ENCODE assay signal across 9 cellular contexts in the genomic region with DNA sequence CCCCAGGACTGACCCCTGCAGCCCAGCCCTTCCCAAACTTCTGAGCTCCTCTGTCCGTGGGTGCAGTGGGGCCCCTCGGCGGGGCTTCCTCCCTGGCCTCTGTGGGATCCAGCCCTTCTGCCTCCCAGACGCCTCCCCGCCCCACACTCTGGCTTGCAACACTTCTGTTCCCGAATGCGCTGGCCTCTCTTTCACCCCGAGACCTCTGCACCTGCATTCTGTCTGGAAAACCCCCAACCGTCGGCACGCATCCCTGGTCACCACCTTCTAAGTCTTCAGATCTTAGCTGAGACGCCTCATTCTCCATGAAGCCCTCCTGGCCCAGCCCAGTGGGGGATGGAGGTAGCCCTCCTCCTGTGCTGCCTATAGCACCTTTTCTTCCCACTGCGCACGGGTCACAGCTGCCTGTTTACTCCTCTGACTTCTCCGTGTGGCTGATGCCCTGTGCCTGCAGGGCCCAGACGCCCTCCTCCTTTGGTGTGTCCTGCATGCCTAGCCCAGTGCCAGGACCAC. TPM values are rescaled to one million over a fixed set of nuclear protein-coding genes. Genes with fewer than 3 reads are reported as not detected.
A peak's percentile ranks its signal among the peaks of the same experiment; 100 is the strongest.
DNase-seq lines count a peak whose midpoint lies in the region; ATAC-seq and TF ChIP-seq lines count a peak whose summit lies in the region.
"Had no signal": no experiment of that assay in that cellular context is flagged by ENCODE, and none has a peak within 500 bp of the region (broad histone marks: within the 10 kb centered on the region; RNA-seq: fewer than 3 reads in every experiment).

No MANE protein-coding gene starts in this region.

- no peaks in the 10 kb centered on the region for H3K36me3 Mint-ChIP-seq in activated CD4-positive, alpha-beta memory T cell treated with anti-CD3 and anti-CD28 coated beads for 36 hours

- H3K4me3 ChIP-seq in HEK293 (ENCODE audit: low read depth, low read length), result no peak overlapping the region

- H3K9me3 ChIP-seq in HEK293 (ENCODE audit: control insufficient read depth, insufficient read depth, low read depth, low read length), result no peaks in the 10 kb centered on the region

- H3K36me3 ChIP-seq in HEK293 (ENCODE audit: control insufficient read depth in 2 of 2, insufficient read depth in 1 of 2, low read length in 2 of 2), result no peaks in the 10 kb centered on the region

- POLR2A ChIA-PET in HEK293 (lab: Yijun Ruan, JAX), result no interaction called here
- POLR2A ChIA-PET in activated CD4-positive, alpha-beta memory T cell treated with anti-CD3 and anti-CD28 coated beads for 36 hours (lab: Charles Lee), result interaction anchor here (0.9 kb wide), 1 partner anchor 15 kb away, joined by 3 read pairs; no protein-coding TSS in a partner anchor

- H3K9me3 Mint-ChIP-seq in activated CD4-positive, alpha-beta memory T cell treated with anti-CD3 and anti-CD28 coated beads for 36 hours, result peaks cover 2% of the 10 kb centered on the region

- TF ChIP-seq CTCF in HEK293 (tag by site-specific recombination; IDR thresholded peaks at IDR 0.05), result no peak

- intact Hi-C loops in activated CD4-positive, alpha-beta memory T cell treated with anti-CD3 and anti-CD28 coated beads for 36 hours (cut with micrococcal nuclease), result loop anchor here (2.0 kb wide), 2 partner anchors 57 to 103 kb away; a partner anchor contains a TSS

- H3K27ac ChIP-seq in HEK293 (ENCODE audit: extremely low read depth, low read depth, low read length), result no peak overlapping the region

- no peaks in the 10 kb centered on the region for H3K27me3 Mint-ChIP-seq in activated CD4-positive, alpha-beta memory T cell treated with anti-CD3 and anti-CD28 coated beads for 36 hours

- H3K4me3 Mint-ChIP-seq in activated CD4-positive, alpha-beta memory T cell treated with anti-CD3 and anti-CD28 coated beads for 36 hours, result peak overlapping the region; percentile 73

- peak; percentile 23 for DNase-seq in A172 (ENCODE audit: low spot score)
- DNase-seq in activated CD4-positive, alpha-beta memory T cell treated with anti-CD3 and anti-CD28 coated beads for 36 hours, result peak; percentile 64
- peak; percentile 66 for DNase-seq in left kidney (ENCODE audit: low read depth, low spot score)
- DNase-seq in mesenteric fat pad (ENCODE audit: low spot score), result no peak
- DNase-seq in G401 (ENCODE audit: low spot score), result no peak
- DNase-seq: islet precursor cell had no signal

- H3K4me1 ChIP-seq in HEK293 (ENCODE audit: control insufficient read depth, insufficient read depth, low read length), result 0 out of 2 replicates have a peak, but pooled peaks cover 3% of the 10 kb centered on the region

- CTCF ChIA-PET in HEK293 (lab: Yijun Ruan, JAX), result no interaction called here
- CTCF ChIA-PET in activated CD4-positive, alpha-beta memory T cell treated with anti-CD3 and anti-CD28 coated beads for 36 hours (lab: Charles Lee), result no interaction called here

- ATAC-seq in GM21515 (IDR thresholded peaks at IDR 0.05; ENCODE audit: unreplicated experiment), result no peak
- ATAC-seq in HG02870 (IDR thresholded peaks at IDR 0.05; ENCODE audit: unreplicated experiment), result no peak

- in situ Hi-C loops in G401 (cut with HindIII; ENCODE audit: low sequenced_read_pairs), result loop anchor here (25.0 kb wide), 1 partner anchor 179 kb away; no protein-coding TSS in a partner anchor

- peaks cover 42% of the 10 kb centered on the region for H3K4me1 Mint-ChIP-seq in activated CD4-positive, alpha-beta memory T cell treated with anti-CD3 and anti-CD28 coated beads for 36 hours (ENCODE audit: low read depth)

- H3K27ac Mint-ChIP-seq in activated CD4-positive, alpha-beta memory T cell treated with anti-CD3 and anti-CD28 coated beads for 36 hours, result peak overlapping the region; percentile 86

TF ChIP-seq in HEK293, 187 proteins besides CTCF, POLR2A, EP300 and RAD21:
- TF ChIP-seq ZNF341 (tag by site-specific recombination; IDR thresholded peaks at IDR 0.05; ENCODE audit: low read depth), result peak; percentile 38; the same call in 1 of the 2 replicates
- no peak for TF ChIP-seq ZNF701 (tag by site-specific recombination; IDR thresholded peaks at IDR 0.05)
- TF ChIP-seq FEZF1 (tag by site-specific recombination; IDR thresholded peaks at IDR 0.05), result no peak
- TF ChIP-seq, protein P1, sequence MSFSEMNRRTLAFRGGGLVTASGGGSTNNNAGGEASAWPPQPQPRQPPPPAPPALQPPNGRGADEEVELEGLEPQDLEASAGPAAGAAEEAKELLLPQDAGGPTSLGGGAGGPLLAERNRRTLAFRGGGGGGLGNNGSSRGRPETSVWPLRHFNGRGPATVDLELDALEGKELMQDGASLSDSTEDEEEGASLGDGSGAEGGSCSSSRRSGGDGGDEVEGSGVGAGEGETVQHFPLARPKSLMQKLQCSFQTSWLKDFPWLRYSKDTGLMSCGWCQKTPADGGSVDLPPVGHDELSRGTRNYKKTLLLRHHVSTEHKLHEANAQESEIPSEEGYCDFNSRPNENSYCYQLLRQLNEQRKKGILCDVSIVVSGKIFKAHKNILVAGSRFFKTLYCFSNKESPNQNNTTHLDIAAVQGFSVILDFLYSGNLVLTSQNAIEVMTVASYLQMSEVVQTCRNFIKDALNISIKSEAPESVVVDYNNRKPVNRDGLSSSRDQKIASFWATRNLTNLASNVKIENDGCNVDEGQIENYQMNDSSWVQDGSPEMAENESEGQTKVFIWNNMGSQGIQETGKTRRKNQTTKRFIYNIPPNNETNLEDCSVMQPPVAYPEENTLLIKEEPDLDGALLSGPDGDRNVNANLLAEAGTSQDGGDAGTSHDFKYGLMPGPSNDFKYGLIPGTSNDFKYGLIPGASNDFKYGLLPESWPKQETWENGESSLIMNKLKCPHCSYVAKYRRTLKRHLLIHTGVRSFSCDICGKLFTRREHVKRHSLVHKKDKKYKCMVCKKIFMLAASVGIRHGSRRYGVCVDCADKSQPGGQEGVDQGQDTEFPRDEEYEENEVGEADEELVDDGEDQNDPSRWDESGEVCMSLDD (tag by site-specific recombination; IDR thresholded peaks at IDR 0.05), result no peak

RNA-seq across cellular contexts. Expression of a gene that starts 26.4 kb away (rescaled TPM):
- not detected in 2 replicates for total RNA-seq in A172 (2014; rRNA removed; shearing (Covaris generic))
- not detected for total RNA-seq in activated CD4-positive, alpha-beta memory T cell treated with anti-CD3 and anti-CD28 coated beads for 36 hours
- total RNA-seq in mesenteric fat pad, result not detected
- not detected in 2 replicates for total RNA-seq in G401 (2014; rRNA removed; shearing (Covaris generic))

RNA-seq across cellular contexts. Expression of a gene that starts 43.8 kb away (rescaled TPM):
- total RNA-seq in A172 (2014; rRNA removed; shearing (Covaris generic)), result 174 and 237 TPM in 2 replicates
- 10 to 100 TPM; 87.4 to 95.4 TPM for total RNA-seq in activated CD4-positive, alpha-beta memory T cell treated with anti-CD3 and anti-CD28 coated beads for 36 hours
- total RNA-seq in mesenteric fat pad, result not detected
- 170 and 172 TPM in 2 replicates for total RNA-seq in G401 (2014; rRNA removed; shearing (Covaris generic))

Comparison
In these comparisons a context has a peak if more than half of its experiments do, and no peak if none do; other contexts are left out.
1. DNase-seq: peak in A172 (single experiment), activated CD4-positive, alpha-beta memory T cell treated with anti-CD3 and anti-CD28 coated beads for 36 hours (single experiment) and left kidney (single experiment); none in mesenteric fat pad (single experiment) and G401 (single experiment).
2. RNA of a gene that starts 43.8 kb away (total RNA-seq): 174 to 237 TPM in A172, 170 to 172 TPM in G401 and 87.4 to 95.4 TPM in activated CD4-positive, alpha-beta memory T cell treated with anti-CD3 and anti-CD28 coated beads for 36 hours; not detected in mesenteric fat pad (single experiment); every median in the first group is over 10 times any median in the second.